1 cellular context compared by ENCODE assay signal in the genomic region with DNA sequence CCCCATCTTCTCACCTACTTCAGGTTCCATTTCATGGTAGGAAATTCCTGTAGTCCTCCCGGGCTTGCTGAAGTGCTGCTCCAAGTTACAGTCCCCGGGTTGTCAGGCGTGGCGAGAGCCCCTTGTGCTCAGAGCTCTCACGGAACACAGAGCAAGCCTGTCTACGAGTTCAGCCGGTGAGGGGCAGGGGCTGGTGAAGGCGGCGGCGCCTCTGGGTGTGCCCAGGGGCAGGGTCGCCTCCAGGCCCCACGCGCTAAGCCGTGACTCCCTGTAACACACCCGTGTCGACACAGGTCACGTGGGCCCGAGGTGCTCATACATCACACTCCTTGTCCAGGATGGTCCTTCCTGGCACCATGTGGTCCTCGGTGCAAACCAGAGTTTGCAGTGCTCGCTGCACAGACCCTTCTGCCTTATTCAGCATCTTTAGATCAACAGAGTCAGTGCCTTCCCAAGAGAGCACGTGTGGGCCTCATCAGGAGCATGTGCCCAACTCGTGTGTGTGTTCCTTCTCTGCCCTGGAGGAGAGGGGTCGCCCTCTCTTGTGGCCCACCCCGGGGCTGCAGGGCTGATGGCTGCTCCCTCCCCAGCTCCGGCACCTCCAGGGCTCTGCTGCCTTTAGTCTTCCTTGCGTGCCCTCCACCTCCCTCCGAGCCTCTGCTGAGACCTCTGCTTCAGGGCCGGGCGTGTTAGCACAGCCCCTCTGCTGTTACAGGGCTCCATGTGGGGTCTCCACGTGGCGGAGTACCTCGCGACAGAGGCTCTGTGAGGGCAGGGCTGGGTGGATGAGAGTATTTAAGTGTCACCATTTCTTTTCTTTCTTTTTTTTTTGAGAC.
A peak's percentile ranks its signal among the peaks of the same experiment; 100 is the strongest.
TF ChIP-seq lines count a peak whose summit lies in the region.

No MANE protein-coding gene starts in this region.

TF ChIP-seq in HEK293, 187 proteins besides CTCF, POLR2A, EP300 and RAD21:
- no peak for TF ChIP-seq ZNF585B (tag by site-specific recombination; IDR thresholded peaks at IDR 0.05)
- TF ChIP-seq KLF8 (tag by site-specific recombination; IDR thresholded peaks at IDR 0.05) = no peak
- peak; percentile 31; the same call in 1 of the 2 replicates for TF ChIP-seq GLIS2 (tag by site-specific recombination; IDR thresholded peaks at IDR 0.05)
